In the genomic region with DNA sequence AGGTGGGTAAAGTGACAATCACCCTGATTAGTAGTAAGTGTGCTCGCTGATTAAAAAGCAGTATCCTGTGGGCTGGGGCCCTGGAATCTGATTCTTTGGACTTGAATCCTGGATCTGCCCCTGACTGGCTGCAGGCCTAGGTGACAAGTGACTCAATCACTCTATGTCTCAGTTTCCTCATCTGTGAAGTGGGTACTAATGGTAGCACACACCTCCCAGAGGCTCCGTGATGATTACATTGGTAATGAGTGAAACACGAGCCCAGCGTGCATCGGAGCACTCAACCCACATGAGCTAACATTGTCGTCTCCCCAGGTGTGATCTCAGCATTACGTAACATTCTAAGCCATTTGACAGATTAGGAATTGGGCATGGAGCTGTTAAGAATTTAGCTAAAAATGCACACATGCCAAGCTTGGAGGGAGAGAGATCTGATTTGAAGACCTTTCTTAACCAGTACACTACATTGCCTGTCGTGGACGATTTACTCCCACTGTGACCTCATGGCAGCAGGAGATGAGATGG, we compare ENCODE assay signal across 21 cellular contexts. TPM values are rescaled to one million over a fixed set of nuclear protein-coding genes. Genes with fewer than 3 reads are reported as not detected.
DNase-seq lines count a peak whose midpoint lies in the region; ATAC-seq, FAIRE-seq and TF ChIP-seq lines count a peak whose summit lies in the region.
"Had no signal": no experiment of that assay in that cellular context is flagged by ENCODE, and none has a peak within 500 bp of the region (broad histone marks: within the 10 kb centered on the region; RNA-seq: fewer than 3 reads in every experiment).

No MANE protein-coding gene starts in this region.

- H3K27me3 Mint-ChIP-seq in MCF 10A (ENCODE audit: insufficient read depth, unreplicated experiment), result no peaks in the 10 kb centered on the region
- no peaks in the 10 kb centered on the region for H3K27me3 Mint-ChIP-seq in nephron (ENCODE audit: low read depth)
- H3K27me3 Mint-ChIP-seq in type B pancreatic cell, result peaks cover 3% of the 10 kb centered on the region

- no peak overlapping the region for H3K9ac ChIP-seq in mammary epithelial cell (ENCODE audit: insufficient read depth, low read length)
- no peak overlapping the region for H3K9ac ChIP-seq in K562 (ENCODE audit: insufficient read depth in 1 of 2, low read depth in 2 of 2, low read length in 2 of 2)

- BruUV-seq in MCF 10A (replicated peaks; lab: Mats Ljungman, UMichigan), result no TSS peak
- no TSS peak for BruUV-seq in mammary epithelial cell (replicated peaks; lab: Mats Ljungman, UMichigan)
- no TSS peak for BruUV-seq in K562 (replicated peaks; lab: Mats Ljungman, UMichigan)

- H3K27ac Mint-ChIP-seq in MCF 10A (ENCODE audit: low read depth, unreplicated experiment) (peak overlapping the region; percentile 81), nephron (peak overlapping the region; percentile 96 to 97 (median 96)), type B pancreatic cell (peak overlapping the region; percentile 75)
- H3K27ac Mint-ChIP-seq: activated naive CD8-positive, alpha-beta T cell treated with anti-CD3 and anti-CD28 coated beads for 36 hours had no signal

- CTCF ChIA-PET in MCF 10A (lab: Yijun Ruan, JAX) (interaction anchor here (0.6 to 1.6 kb wide), 5 partner anchors 18 to 218 kb away, joined by 3 to 4 read pairs (median 3); no protein-coding TSS in a partner anchor), mammary epithelial cell (lab: Charles Lee; ENCODE audit: low non-redundant PET) (no interaction called here), K562 (lab: Yijun Ruan, JAX; ENCODE audit: low intra/inter-chr PET ratio) (no interaction called here)

- dilution Hi-C loops in mammary epithelial cell (cut with HindIII; ENCODE audit: low sequenced_read_pairs), result loop anchor here (5.0 kb wide), 1 partner anchor 33 kb away; no protein-coding TSS in a partner anchor

- no peak for ATAC-seq in K562
- no peak for ATAC-seq in GM18858 (IDR thresholded peaks at IDR 0.05; ENCODE audit: unreplicated experiment)
- no peak for ATAC-seq in HG02870 (IDR thresholded peaks at IDR 0.05; ENCODE audit: unreplicated experiment)
- ATAC-seq: activated CD4-positive, CD25-positive, alpha-beta regulatory T cell treated with anti-CD3 and anti-CD28 coated beads, Interleukin-2, amount 50 U/mL, for 24 hours; upper lobe of right lung had no signal

- H3K36me3 ChIP-seq in mammary epithelial cell (ENCODE audit: insufficient read depth, low read length) (no peaks in the 10 kb centered on the region), K562 (ENCODE audit: control insufficient read depth, insufficient read depth, low read length) (no peaks in the 10 kb centered on the region)
- H3K36me3 ChIP-seq: upper lobe of right lung had no signal

- peaks cover 30% of the 10 kb centered on the region for H3K4me1 Mint-ChIP-seq in MCF 10A (ENCODE audit: insufficient read depth, unreplicated experiment)
- H3K4me1 Mint-ChIP-seq in nephron, result peaks cover 85% of the 10 kb centered on the region
- H3K4me1 Mint-ChIP-seq in type B pancreatic cell (ENCODE audit: unreplicated experiment), result peaks cover 53% of the 10 kb centered on the region

- no peaks in the 10 kb centered on the region for H3K9me3 Mint-ChIP-seq in MCF 10A (ENCODE audit: unreplicated experiment)
- no peaks in the 10 kb centered on the region for H3K9me3 Mint-ChIP-seq in nephron
- H3K9me3 Mint-ChIP-seq in type B pancreatic cell, result no peaks in the 10 kb centered on the region
- H3K9me3 Mint-ChIP-seq: activated naive CD8-positive, alpha-beta T cell treated with anti-CD3 and anti-CD28 coated beads for 36 hours; central memory CD8-positive, alpha-beta T cell had no signal

- no peak for TF ChIP-seq EP300 in K562 (IDR thresholded peaks at IDR 0.05; ENCODE audit: low read length)

- no peaks in the 10 kb centered on the region for H3K36me3 Mint-ChIP-seq in MCF 10A (ENCODE audit: insufficient read depth, unreplicated experiment)
- no peaks in the 10 kb centered on the region for H3K36me3 Mint-ChIP-seq in nephron (ENCODE audit: low read depth)
- no peaks in the 10 kb centered on the region for H3K36me3 Mint-ChIP-seq in type B pancreatic cell
- H3K36me3 Mint-ChIP-seq: activated naive CD8-positive, alpha-beta T cell treated with anti-CD3 and anti-CD28 coated beads for 36 hours had no signal

- H3K79me2 ChIP-seq in mammary epithelial cell (ENCODE audit: insufficient read depth, low read length) (no peaks in the 10 kb centered on the region), K562 (ENCODE audit: control insufficient read depth, insufficient read depth, low read length) (no peaks in the 10 kb centered on the region)

- no peak for TF ChIP-seq RAD21 in K562 (CRISPR knock-in tag; conservative IDR thresholded peaks at IDR 0.05 in 1 of 2, IDR thresholded peaks at IDR 0.05 in 1 of 2)

- FAIRE-seq in K562 (lab: Jason Lieb, UNC), result no peak
- FAIRE-seq: endothelial cell of umbilical vein, G401.6 had no signal

- H3K27me3 ChIP-seq in mammary epithelial cell (ENCODE audit: insufficient read depth, low read length) (no peaks in the 10 kb centered on the region), K562 (ENCODE audit: control insufficient read depth in 2 of 2, insufficient read depth in 2 of 2, low read length in 2 of 2) (peaks cover 15 to 70% of the 10 kb centered on the region in 2 experiments; a peak in 4 of 5 replicates)
- H3K27me3 ChIP-seq: upper lobe of right lung had no signal

- H3K4me3 ChIP-seq in mammary epithelial cell (replicated peaks in 1 of 3; ENCODE audit: insufficient read depth in 1 of 3, low read depth in 2 of 3, low read length in 3 of 3) (no peak overlapping the region), K562 (no peak overlapping the region)
- H3K4me3 ChIP-seq: upper lobe of right lung had no signal

- H3K9me3 ChIP-seq in mammary epithelial cell (replicated peaks; ENCODE audit: insufficient read depth, low read length), result no peaks in the 10 kb centered on the region
- no peaks in the 10 kb centered on the region for H3K9me3 ChIP-seq in K562 (replicated peaks; ENCODE audit: control insufficient read depth, insufficient read depth, low read depth, low read length)
- H3K9me3 ChIP-seq: upper lobe of right lung had no signal

- in situ Hi-C loops in mammary epithelial cell (cut with MboI; ENCODE audit: low sequenced_read_pairs in 2 of 2), result no loop called here
- in situ Hi-C loops in K562 (cut with MboI), result no loop called here

- H3K9me1 ChIP-seq in K562 (ENCODE audit: control insufficient read depth, insufficient read depth, low read length), result no peaks in the 10 kb centered on the region

- intact Hi-C loops in MCF 10A (cut with micrococcal nuclease), result no loop called here
- intact Hi-C loops in mammary epithelial cell (cut with micrococcal nuclease), result loop anchor here (2.0 kb wide), 1 partner anchor 31 kb away; no protein-coding TSS in a partner anchor
- intact Hi-C loops in K562 (cut with micrococcal nuclease), result no loop called here

- POLR2A ChIA-PET in MCF 10A (lab: Yijun Ruan, JAX) (interaction anchor here (1.5 to 1.6 kb wide), 2 partner anchors 22 to 36 kb away, joined by 3 read pairs; no protein-coding TSS in a partner anchor), K562 (lab: Yijun Ruan, JAX) (no interaction called here)

- no peak overlapping the region for H3K4me3 Mint-ChIP-seq in MCF 10A (ENCODE audit: unreplicated experiment)
- no peak overlapping the region for H3K4me3 Mint-ChIP-seq in nephron
- no peak overlapping the region for H3K4me3 Mint-ChIP-seq in type B pancreatic cell
- H3K4me3 Mint-ChIP-seq: activated naive CD8-positive, alpha-beta T cell treated with anti-CD3 and anti-CD28 coated beads for 36 hours; central memory CD8-positive, alpha-beta T cell had no signal

- DNase-seq in MCF 10A (ENCODE audit: unreplicated experiment) (no peak), mammary epithelial cell (no peak), K562 (ENCODE audit: extremely low read depth in 1 of 4, low spot score in 3 of 4) (no peak), type B pancreatic cell (ENCODE audit: extremely low spot score, unreplicated experiment) (no peak), T1000 (lab: John Stamatoyannopoulos, UW) (no peak)
- DNase-seq: activated naive CD8-positive, alpha-beta T cell treated with anti-CD3 and anti-CD28 coated beads for 36 hours; glutamatergic neuron; islet precursor cell; NCI-H1048; NCI-H510A; stimulated activated CD4-positive, alpha-beta T cell treated with anti-CD3 and anti-CD28 coated beads, Interleukin-2, amount 100 ng/mL, for 24 hours; stimulated activated CD8-positive, alpha-beta memory T cell treated with anti-CD3 and anti-CD28 coated beads, Interleukin-4, amount 100 ng/mL, for 48 hours; T-helper 1 cell; upper lobe of right lung had no signal

- H3K4me1 ChIP-seq in mammary epithelial cell (ENCODE audit: insufficient read depth, low read length) (peaks cover 10% of the 10 kb centered on the region), K562 (replicated peaks in 1 of 2; ENCODE audit: control insufficient read depth in 2 of 2, insufficient read depth in 2 of 2, low read length in 2 of 2) (no peaks in the 10 kb centered on the region; a peak in 1 of 5 replicates)

- H2AFZ ChIP-seq in mammary epithelial cell (ENCODE audit: low read depth, low read length) (no peak overlapping the region), K562 (ENCODE audit: low read depth, low read length) (no peak overlapping the region)

- H4K20me1 ChIP-seq in mammary epithelial cell (ENCODE audit: insufficient read depth, low read length) (no peaks in the 10 kb centered on the region), K562 (replicated peaks; ENCODE audit: control insufficient read depth, insufficient read depth, low read length) (no peaks in the 10 kb centered on the region; the same call in 1 of the 2 replicates)

- H3K27ac ChIP-seq in mammary epithelial cell (ENCODE audit: insufficient read depth, low read depth, low read length) (no peak overlapping the region), K562 (ENCODE audit: extremely low read depth, low read depth, low read length) (no peak overlapping the region)
- H3K27ac ChIP-seq: upper lobe of right lung had no signal

- no peak overlapping the region for H3K4me2 ChIP-seq in mammary epithelial cell (ENCODE audit: insufficient read depth, low read depth, low read length)
- H3K4me2 ChIP-seq in K562 (ENCODE audit: insufficient read depth, low read length), result no peak overlapping the region

- TF ChIP-seq CTCF in MCF 10A (IDR thresholded peaks at IDR 0.05; ENCODE audit: unreplicated experiment) (no peak), mammary epithelial cell (conservative IDR thresholded peaks at IDR 0.05 in 1 of 2, IDR thresholded peaks at IDR 0.05 in 1 of 2; ENCODE audit: extremely low read depth in 1 of 2, insufficient read depth in 1 of 2, low read depth in 1 of 2, low read length in 2 of 2) (no peak), K562 (IDR thresholded peaks at IDR 0.05 in 2 of 3, conservative IDR thresholded peaks at IDR 0.05 in 1 of 3; ENCODE audit: insufficient read depth in 2 of 3, low read depth in 1 of 3, low read length in 3 of 3) (no peak), nephron (IDR thresholded peaks at IDR 0.05; ENCODE audit: unreplicated experiment in 3 of 3) (no peak), type B pancreatic cell (conservative IDR thresholded peaks at IDR 0.05) (no peak)

- TF ChIP-seq POLR2A in K562 (conservative IDR thresholded peaks at IDR 0.05), result no peak

- 90% methylated on average over 9 of the region's 9 CpGs for WGBS in mammary epithelial cell (ENCODE audit: low coverage, missing lambda C conversion rate)
- WGBS in K562 (ENCODE audit: insufficient coverage, low coverage, missing lambda C conversion rate), result 2% methylated on average over 9 of the region's 9 CpGs

RNA-seq across cellular contexts. Expression of gene MGLL, which starts 32.2 kb away (rescaled TPM):
- total RNA-seq in MCF 10A (2022) (12.6 and 25.3 TPM in 2 replicates), mammary epithelial cell (10 to 100 TPM in 1 of 2 donors, 1 to 10 TPM in 1; 7.8 to 46.3 TPM), K562 (2014; rRNA removed) (0.32 TPM in 1 of 2 replicates, not detected in the other), K562 (2014; rRNA removed; fragmentation: Illumina TruSeq; extraction: Trizol) (not detected in 2 replicates), K562 (2015; rRNA removed; fragmentation: Illumina TruSeq; extraction: Trizol) (not detected in 2 replicates), K562 (2021) (0.18 and 0.60 TPM in 2 replicates), type B pancreatic cell (ENCODE audit: low replicate concordance) (9.4 and 28.8 TPM in 2 replicates)
- polyA plus RNA-seq in mammary epithelial cell (16.9 TPM), K562 (2011; rRNA removed) (not detected in 2 replicates), K562 (2014; fragmentation: Illumina TruSeq; extraction: Trizol) (not detected in 2 replicates), K562 (2014; fragmentation: Nextera tagmentation; extraction: Ambion mirVana) (not detected), K562 (2014; rRNA removed) (0.12 TPM in 1 of 2 replicates, not detected in the other)
- polyA minus RNA-seq in mammary epithelial cell, result 27.4 TPM
- not detected in 2 replicates for total RNA-seq in K562 (2011; cell fraction: chromatin; rRNA removed; ENCODE audit: low replicate concordance)
- 0.13 TPM in 1 of 2 replicates, not detected in the other for total RNA-seq in K562 (2011; cell fraction: nucleolus; rRNA removed)
- 0.61 TPM in 1 of 2 replicates, not detected in the other for total RNA-seq in K562 (2011; cell fraction: nucleoplasm; rRNA removed)
- polyA plus RNA-seq in K562 (2011; cell fraction: cytosol; rRNA removed), result not detected in 2 replicates
- not detected in 2 replicates for polyA plus RNA-seq in K562 (2011; cell fraction: nucleus; rRNA removed)
- polyA plus RNA-seq in K562 (2012), result 0.09 TPM in 1 of 2 replicates, not detected in the other
- polyA minus RNA-seq in K562 (2011; rRNA and poly(A)+ RNA removed), result not detected in 2 replicates
- not detected in 2 replicates for polyA minus RNA-seq in K562 (2011; cell fraction: cytosol; rRNA and poly(A)+ RNA removed)
- polyA minus RNA-seq in K562 (2011; cell fraction: nucleus; rRNA and poly(A)+ RNA removed), result 0.13 and 0.33 TPM in 2 replicates
